ENCODE assay signal across 1 cellular context in the genomic region with DNA sequence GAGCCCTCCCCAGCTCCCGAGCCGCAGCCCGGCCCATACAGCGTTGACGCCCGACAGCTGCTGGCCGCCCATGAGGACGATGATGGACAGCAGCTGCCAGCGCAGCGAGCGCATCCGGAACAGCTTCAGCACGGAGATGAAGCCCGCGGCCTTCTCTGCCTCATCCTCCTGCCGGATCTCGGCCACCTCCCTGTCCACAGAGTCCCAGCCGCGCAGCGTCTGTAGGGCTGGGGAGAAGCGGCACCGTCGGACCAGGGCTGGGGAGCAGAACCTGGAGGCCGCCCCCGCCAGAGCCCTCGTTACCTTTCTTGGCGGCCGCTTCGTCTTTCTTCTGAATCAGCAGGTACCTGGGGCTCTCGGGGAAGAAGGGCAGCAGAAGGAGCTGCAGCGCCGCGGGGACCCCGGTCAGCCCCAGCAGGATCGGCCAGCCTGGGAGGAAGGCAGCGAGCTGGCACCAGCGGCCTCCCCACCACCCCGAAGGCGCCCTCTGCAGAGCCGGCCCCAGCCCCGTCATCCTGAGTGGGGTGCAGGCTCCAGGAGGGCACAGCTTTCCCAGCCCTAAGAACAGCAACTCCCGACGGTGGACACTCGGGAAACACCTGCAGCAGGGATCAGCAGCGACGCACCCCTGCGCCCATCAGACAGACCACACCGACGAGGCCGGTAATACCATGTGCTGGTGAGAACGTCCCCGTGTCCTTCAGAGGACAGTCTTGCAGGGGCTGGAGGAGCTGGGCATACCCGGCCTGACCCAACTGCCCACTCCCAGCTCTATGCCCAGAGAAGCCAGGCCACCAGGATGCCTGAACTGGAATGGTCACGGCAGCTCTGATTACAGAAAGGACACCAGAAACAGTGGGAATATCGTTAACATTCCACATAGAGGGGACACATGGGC.
TF ChIP-seq lines count a peak whose summit lies in the region.

No MANE protein-coding gene starts in this region.

TF ChIP-seq in SK-N-SH, 30 proteins besides CTCF, POLR2A, EP300 and RAD21 (continued from another document):
- TF ChIP-seq CHD2 (IDR thresholded peaks at IDR 0.05; ENCODE audit: low read length, partially characterized antibody) (no peak), NFIC (IDR thresholded peaks at IDR 0.05; ENCODE audit: borderline replicate concordance) (no peak), RCOR1 (IDR thresholded peaks at IDR 0.05; ENCODE audit: low read length) (no peak), POLR2AphosphoS5 (IDR thresholded peaks at IDR 0.05; ENCODE audit: low read depth, low read length) (no peak)
- TF ChIP-seq, protein P1, sequence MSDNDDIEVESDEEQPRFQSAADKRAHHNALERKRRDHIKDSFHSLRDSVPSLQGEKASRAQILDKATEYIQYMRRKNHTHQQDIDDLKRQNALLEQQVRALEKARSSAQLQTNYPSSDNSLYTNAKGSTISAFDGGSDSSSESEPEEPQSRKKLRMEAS (IDR thresholded peaks at IDR 0.05; ENCODE audit: low read depth), result no peak
- TF ChIP-seq, protein P2, sequence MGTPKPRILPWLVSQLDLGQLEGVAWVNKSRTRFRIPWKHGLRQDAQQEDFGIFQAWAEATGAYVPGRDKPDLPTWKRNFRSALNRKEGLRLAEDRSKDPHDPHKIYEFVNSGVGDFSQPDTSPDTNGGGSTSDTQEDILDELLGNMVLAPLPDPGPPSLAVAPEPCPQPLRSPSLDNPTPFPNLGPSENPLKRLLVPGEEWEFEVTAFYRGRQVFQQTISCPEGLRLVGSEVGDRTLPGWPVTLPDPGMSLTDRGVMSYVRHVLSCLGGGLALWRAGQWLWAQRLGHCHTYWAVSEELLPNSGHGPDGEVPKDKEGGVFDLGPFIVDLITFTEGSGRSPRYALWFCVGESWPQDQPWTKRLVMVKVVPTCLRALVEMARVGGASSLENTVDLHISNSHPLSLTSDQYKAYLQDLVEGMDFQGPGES (IDR thresholded peaks at IDR 0.05; ENCODE audit: low read depth, low read length), result no peak
- TF ChIP-seq, protein P3, sequence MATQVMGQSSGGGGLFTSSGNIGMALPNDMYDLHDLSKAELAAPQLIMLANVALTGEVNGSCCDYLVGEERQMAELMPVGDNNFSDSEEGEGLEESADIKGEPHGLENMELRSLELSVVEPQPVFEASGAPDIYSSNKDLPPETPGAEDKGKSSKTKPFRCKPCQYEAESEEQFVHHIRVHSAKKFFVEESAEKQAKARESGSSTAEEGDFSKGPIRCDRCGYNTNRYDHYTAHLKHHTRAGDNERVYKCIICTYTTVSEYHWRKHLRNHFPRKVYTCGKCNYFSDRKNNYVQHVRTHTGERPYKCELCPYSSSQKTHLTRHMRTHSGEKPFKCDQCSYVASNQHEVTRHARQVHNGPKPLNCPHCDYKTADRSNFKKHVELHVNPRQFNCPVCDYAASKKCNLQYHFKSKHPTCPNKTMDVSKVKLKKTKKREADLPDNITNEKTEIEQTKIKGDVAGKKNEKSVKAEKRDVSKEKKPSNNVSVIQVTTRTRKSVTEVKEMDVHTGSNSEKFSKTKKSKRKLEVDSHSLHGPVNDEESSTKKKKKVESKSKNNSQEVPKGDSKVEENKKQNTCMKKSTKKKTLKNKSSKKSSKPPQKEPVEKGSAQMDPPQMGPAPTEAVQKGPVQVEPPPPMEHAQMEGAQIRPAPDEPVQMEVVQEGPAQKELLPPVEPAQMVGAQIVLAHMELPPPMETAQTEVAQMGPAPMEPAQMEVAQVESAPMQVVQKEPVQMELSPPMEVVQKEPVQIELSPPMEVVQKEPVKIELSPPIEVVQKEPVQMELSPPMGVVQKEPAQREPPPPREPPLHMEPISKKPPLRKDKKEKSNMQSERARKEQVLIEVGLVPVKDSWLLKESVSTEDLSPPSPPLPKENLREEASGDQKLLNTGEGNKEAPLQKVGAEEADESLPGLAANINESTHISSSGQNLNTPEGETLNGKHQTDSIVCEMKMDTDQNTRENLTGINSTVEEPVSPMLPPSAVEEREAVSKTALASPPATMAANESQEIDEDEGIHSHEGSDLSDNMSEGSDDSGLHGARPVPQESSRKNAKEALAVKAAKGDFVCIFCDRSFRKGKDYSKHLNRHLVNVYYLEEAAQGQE (IDR thresholded peaks at IDR 0.05; ENCODE audit: low read depth, low read length), result no peak
